Comparison of ENCODE assay signal across 9 cellular contexts in the genomic region with DNA sequence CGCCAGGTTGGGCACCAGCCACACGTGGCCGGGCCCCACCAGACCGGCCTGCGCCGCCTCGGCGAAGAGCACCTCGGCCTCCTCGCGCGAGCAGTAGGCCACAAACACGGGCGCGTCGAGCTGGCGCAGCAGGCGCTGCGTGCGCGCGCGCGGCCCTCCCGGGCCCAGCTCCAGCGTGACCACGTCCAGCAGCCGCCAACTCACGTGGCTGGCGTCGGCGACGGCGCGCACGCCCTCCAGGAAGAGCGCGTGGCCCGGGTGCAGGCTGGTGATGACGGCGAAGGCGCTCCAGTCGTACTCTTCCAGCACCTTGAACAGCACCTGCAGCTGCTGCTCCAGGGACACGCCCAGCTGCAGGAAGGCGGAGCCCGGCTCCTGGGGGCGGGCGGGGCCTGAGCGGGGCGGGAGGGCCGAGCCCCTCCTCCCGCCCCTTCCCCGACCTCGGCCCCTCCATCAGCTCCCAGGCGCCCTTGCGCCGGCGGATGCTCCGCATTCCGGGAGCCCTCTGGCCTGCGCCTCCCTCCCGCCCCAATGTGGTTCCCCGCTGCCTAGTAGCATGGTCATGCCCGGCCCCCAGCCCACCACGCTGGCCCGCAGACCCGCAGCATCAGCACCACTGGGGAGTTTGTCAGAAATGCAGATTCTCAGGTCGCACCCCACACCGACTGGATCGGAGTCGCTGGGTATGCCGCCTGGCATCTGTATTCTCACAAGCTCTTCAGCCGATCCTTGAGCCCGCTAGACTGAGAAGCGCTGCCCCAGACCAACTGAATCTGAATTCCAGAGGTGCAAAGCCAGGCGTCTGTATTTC. TPM values are rescaled to one million over a fixed set of nuclear protein-coding genes. Genes with fewer than 3 reads are reported as not detected.
DNase-seq lines count a peak whose midpoint lies in the region; ATAC-seq, FAIRE-seq and TF ChIP-seq lines count a peak whose summit lies in the region.
"Had no signal": no experiment of that assay in that cellular context is flagged by ENCODE, and none has a peak within 500 bp of the region (broad histone marks: within the 10 kb centered on the region; RNA-seq: fewer than 3 reads in every experiment).

No MANE protein-coding gene starts in this region.

- H3K27me3 ChIP-seq in ectodermal cell (ENCODE audit: control insufficient read depth, insufficient read depth, low read length, poor library complexity, severe bottlenecking) (peaks cover 97% of the 10 kb centered on the region), small intestine (ENCODE audit: control insufficient read depth in 2 of 2, insufficient read depth in 2 of 2, low read length in 2 of 2) (peaks cover 0 to 32% of the 10 kb centered on the region in 2 donors), gastroesophageal sphincter (peaks cover 88% of the 10 kb centered on the region)

- DNase-seq in GM20000 (ENCODE audit: low spot score): peak; percentile 94
- DNase-seq in UCSD-AML1 (lab: John Stamatoyannopoulos, UW; ENCODE audit: unreplicated experiment): peak; percentile 52
- peak; percentile 48 for DNase-seq in small intestine
- DNase-seq in DMS114 treated with DMSO at 0.1 percent for 48 hours (lab: John Stamatoyannopoulos, UW; ENCODE audit: unreplicated experiment): no peak
- no peak for DNase-seq in NCI-H1436 treated with DMSO at 0.1 percent for 48 hours (lab: John Stamatoyannopoulos, UW)
- no peak for DNase-seq in cerebellar cortex (ENCODE audit: low spot score)

- no peak overlapping the region for H3K27ac ChIP-seq in ectodermal cell (ENCODE audit: insufficient read depth, low read depth, low read length, poor library complexity, severe bottlenecking)
- no peak overlapping the region for H3K27ac ChIP-seq in small intestine (ENCODE audit: low read depth in 1 of 2, low read length in 1 of 2)
- H3K27ac ChIP-seq in gastroesophageal sphincter: no peak overlapping the region

- H3K4me3 ChIP-seq in ectodermal cell (ENCODE audit: insufficient read depth, low read depth, low read length) (peak overlapping the region; percentile 41), small intestine (ENCODE audit: low read depth in 1 of 2, low read length in 2 of 2) (no peak overlapping the region), gastroesophageal sphincter (no peak overlapping the region)

- H3K36me3 ChIP-seq in ectodermal cell (ENCODE audit: control insufficient read depth, insufficient read depth, low read length): no peaks in the 10 kb centered on the region
- H3K36me3 ChIP-seq in small intestine (ENCODE audit: control insufficient read depth in 2 of 2, insufficient read depth in 2 of 2, low read length in 2 of 2): no peaks in the 10 kb centered on the region
- no peaks in the 10 kb centered on the region for H3K36me3 ChIP-seq in gastroesophageal sphincter

- no peak for TF ChIP-seq EP300 in gastroesophageal sphincter (IDR thresholded peaks at IDR 0.05)

- 13% methylated on average over 76 of the region's 76 CpGs for WGBS in ectodermal cell, 2 experiments
- WGBS in small intestine, 3 donors: 11 to 18% (median 16%) methylated on average over 44 to 76 of the region's 76 CpGs
- 0% methylated on average over 13 of the region's 76 CpGs; no CpG with 5 or more reads in 1 of the 2 donors for WGBS in gastroesophageal sphincter (ENCODE audit: low coverage in 1 of 2), 2 donors

- H3K4me1 ChIP-seq in ectodermal cell (ENCODE audit: control insufficient read depth, insufficient read depth, low read length) (peaks cover 8% of the 10 kb centered on the region), small intestine (ENCODE audit: control insufficient read depth in 2 of 2, insufficient read depth in 1 of 2, low read depth in 1 of 2, low read length in 1 of 2) (no peaks in the 10 kb centered on the region), gastroesophageal sphincter (peaks cover 0 to 14% (median 0%) of the 10 kb centered on the region in 3 donors)

- no peak for FAIRE-seq in small intestine (lab: Jason Lieb, UNC)

- H3K9me3 ChIP-seq in ectodermal cell (ENCODE audit: control insufficient read depth, low read length) (no peaks in the 10 kb centered on the region), small intestine (ENCODE audit: control insufficient read depth, low read depth) (no peaks in the 10 kb centered on the region), gastroesophageal sphincter (peaks cover 0 to 5% (median 0%) of the 10 kb centered on the region in 3 donors)

- ATAC-seq in gastroesophageal sphincter: no peak

- TF ChIP-seq CTCF in GM20000 (IDR thresholded peaks at IDR 0.05; ENCODE audit: extremely low read depth, missing control alignments) (no peak), gastroesophageal sphincter (IDR thresholded peaks at IDR 0.05) (no peak)

- TF ChIP-seq POLR2A in gastroesophageal sphincter (IDR thresholded peaks at IDR 0.05): no peak

RNA-seq across cellular contexts. Expression of a gene that starts 7.2 kb away (rescaled TPM):
- polyA plus RNA-seq in ectodermal cell (2013, experiment 1 of 4): not detected
- 0.14 TPM for polyA plus RNA-seq in ectodermal cell (2013, experiment 2 of 4)
- polyA plus RNA-seq in ectodermal cell (2013, experiment 3 of 4): 0.16 TPM
- 0.12 TPM for polyA plus RNA-seq in ectodermal cell (2013, experiment 4 of 4)
- under 1 TPM in 1 of 3 donors, not detected in 2; 0.37 TPM for polyA plus RNA-seq in small intestine
- total RNA-seq in gastroesophageal sphincter: 1 to 10 TPM in 1 of 4 donors, under 1 TPM in 2, not detected in 1; 0.16 to 3.5 (median 0.42) TPM

RNA-seq across cellular contexts. Expression of a gene that starts 20.4 kb away (rescaled TPM):
- 19.5 TPM for polyA plus RNA-seq in ectodermal cell (2013, experiment 1 of 4)
- 17.4 TPM for polyA plus RNA-seq in ectodermal cell (2013, experiment 2 of 4)
- 14.1 TPM for polyA plus RNA-seq in ectodermal cell (2013, experiment 3 of 4)
- polyA plus RNA-seq in ectodermal cell (2013, experiment 4 of 4): 14.4 TPM
- 10 to 100 TPM; 12.4 to 16.6 (median 12.5) TPM for polyA plus RNA-seq in small intestine
- total RNA-seq in gastroesophageal sphincter: 1 to 10 TPM; 3.6 to 7.8 (median 4.6) TPM

RNA-seq across cellular contexts. Expression of a gene that starts 41.0 kb away (rescaled TPM):
- not detected for polyA plus RNA-seq in ectodermal cell (2013, experiment 1 of 4)
- polyA plus RNA-seq in ectodermal cell (2013, experiment 2 of 4): not detected
- not detected for polyA plus RNA-seq in ectodermal cell (2013, experiment 3 of 4)
- not detected for polyA plus RNA-seq in ectodermal cell (2013, experiment 4 of 4)
- 10 to 100 TPM in 2 of 3 donors, 1 to 10 TPM in 1; 2.5 to 27.3 (median 27.3) TPM for polyA plus RNA-seq in small intestine
- total RNA-seq in gastroesophageal sphincter: under 1 TPM in 1 of 4 donors, not detected in 3; 0.37 TPM
- total RNA-seq: M059J had no signal

Comparison
In these comparisons a context has a peak if more than half of its experiments do, and no peak if none do; other contexts are left out.
1. DNase-seq: peak in GM20000 (single experiment), UCSD-AML1 (single experiment) and small intestine (single experiment); none in DMS114 treated with DMSO at 0.1 percent for 48 hours (single experiment), NCI-H1436 treated with DMSO at 0.1 percent for 48 hours (single experiment) and cerebellar cortex (single experiment).